In genomic region chr3:55486857-55487375, GRCh38 we compare ENCODE assay signal across 1 cellular context.
TF ChIP-seq lines count a peak whose summit lies in the region.

Gene WNT5A (minus strand): TSS chr3:55487306. CDS start chr3:55486985, 321 bp downstream.

TF ChIP-seq in WTC11, 78 proteins besides CTCF, POLR2A, EP300 and RAD21 (continued from another document):
- TF ChIP-seq PRDM15 (CRISPR knock-in tag; IDR thresholded peaks at IDR 0.05) (peak; percentile 43; the same call in 1 of the 2 replicates), IRF1 (CRISPR knock-in tag; IDR thresholded peaks at IDR 0.05) (no peak), ATF3 (CRISPR knock-in tag; conservative IDR thresholded peaks at IDR 0.05) (no peak), MLX (CRISPR knock-in tag; IDR thresholded peaks at IDR 0.05) (no peak), FOXP1 (CRISPR knock-in tag; IDR thresholded peaks at IDR 0.05; ENCODE audit: borderline replicate concordance) (no peak), TCF7 (CRISPR knock-in tag; IDR thresholded peaks at IDR 0.05; ENCODE audit: low read depth) (no peak), ATF6 (CRISPR knock-in tag; IDR thresholded peaks at IDR 0.05) (no peak), NFYB (CRISPR knock-in tag; conservative IDR thresholded peaks at IDR 0.05; ENCODE audit: low read depth) (no peak), CBFB (CRISPR knock-in tag; IDR thresholded peaks at IDR 0.05; ENCODE audit: low read depth) (0 out of 2 replicates have a peak, but pooled peaks have one; percentile 49), HMGA2 (CRISPR knock-in tag; IDR thresholded peaks at IDR 0.05) (no peak), ZNF396 (CRISPR knock-in tag; IDR thresholded peaks at IDR 0.05; ENCODE audit: borderline replicate concordance) (no peak), STAT6 (CRISPR knock-in tag; conservative IDR thresholded peaks at IDR 0.05; ENCODE audit: low read depth) (no peak), TP53 (CRISPR knock-in tag; IDR thresholded peaks at IDR 0.05) (no peak), ZSCAN18 (CRISPR knock-in tag; IDR thresholded peaks at IDR 0.05) (no peak), SOX15 (CRISPR knock-in tag; IDR thresholded peaks at IDR 0.05) (no peak), ETV6 (CRISPR knock-in tag; IDR thresholded peaks at IDR 0.05) (no peak), SP1 (CRISPR knock-in tag; conservative IDR thresholded peaks at IDR 0.05) (peak; percentile 45; the same call in 1 of the 2 replicates), ZBTB21 (CRISPR knock-in tag; IDR thresholded peaks at IDR 0.05; ENCODE audit: borderline replicate concordance) (no peak), MAX (CRISPR knock-in tag; IDR thresholded peaks at IDR 0.05) (peak; percentile 43; the same call in 1 of the 2 replicates), ZBTB43 (CRISPR knock-in tag; IDR thresholded peaks at IDR 0.05) (no peak), CREB1 (CRISPR knock-in tag; IDR thresholded peaks at IDR 0.05) (no peak), ZNF425 (CRISPR knock-in tag; conservative IDR thresholded peaks at IDR 0.05) (no peak), NFE2L1 (CRISPR knock-in tag; IDR thresholded peaks at IDR 0.05) (0 out of 2 replicates have a peak, but pooled peaks have one; percentile 56), FOXP4 (CRISPR knock-in tag; IDR thresholded peaks at IDR 0.05) (no peak; the same call in 1 of the 2 replicates), JUN (CRISPR knock-in tag; IDR thresholded peaks at IDR 0.05) (0 out of 2 replicates have a peak, but pooled peaks have one; percentile 51), FOXK1 (CRISPR knock-in tag; IDR thresholded peaks at IDR 0.05) (no peak), ARID4B (CRISPR knock-in tag; IDR thresholded peaks at IDR 0.05; ENCODE audit: borderline replicate concordance) (peak; percentile 73; the same call in 1 of the 2 replicates), USF2 (CRISPR knock-in tag; IDR thresholded peaks at IDR 0.05) (no peak)
